10 cellular contexts compared by ENCODE assay signal in genomic region chr15:55589297-55589696, GRCh38. TPM values are rescaled to one million over a fixed set of nuclear protein-coding genes. Genes with fewer than 3 reads are reported as not detected.
DNase-seq lines count a peak whose midpoint lies in the region; ATAC-seq and TF ChIP-seq lines count a peak whose summit lies in the region.
"Had no signal": no experiment of that assay in that cellular context is flagged by ENCODE, and none has a peak within 500 bp of the region (broad histone marks: within the 10 kb centered on the region; RNA-seq: fewer than 3 reads in every experiment).

No MANE protein-coding gene starts in this region.

- no peak overlapping the region for H3K9ac ChIP-seq in adipocyte (ENCODE audit: low read length)

- POLR2A ChIA-PET in naive thymus-derived CD4-positive, alpha-beta T cell (lab: Charles Lee): no interaction called here
- POLR2A ChIA-PET in HEK293T (lab: Yijun Ruan, JAX): no interaction called here

- intact Hi-C loops in naive thymus-derived CD4-positive, alpha-beta T cell (cut with micrococcal nuclease): no loop called here
- intact Hi-C loops in vagina (cut with DNase I): no loop called here

- no peak overlapping the region for H3K27ac ChIP-seq in naive thymus-derived CD4-positive, alpha-beta T cell (ENCODE audit: low read depth, low read length)
- no peak overlapping the region for H3K27ac ChIP-seq in vagina

- no peak for DNase-seq in stimulated activated naive CD8-positive, alpha-beta T cell treated with anti-CD3 and anti-CD28 coated beads, Interleukin-15, Interleukin-2, amounts not matched to agents 100 U/mL and 50 U/mL, for 24 hours
- DNase-seq in adipocyte (ENCODE audit: low read depth) (peak; percentile 32), vagina (ENCODE audit: extremely low spot score in 2 of 2) (no peak), HEK293T (ENCODE audit: extremely low spot score) (no peak), NCI-H510A (lab: John Stamatoyannopoulos, UW) (no peak)
- no peak for DNase-seq in naive thymus-derived CD4-positive, alpha-beta T cell
- DNase-seq: NCI-H2107, SHP77 had no signal

- H3K27me3 Mint-ChIP-seq in stimulated activated naive CD8-positive, alpha-beta T cell treated with anti-CD3 and anti-CD28 coated beads, Interleukin-15, Interleukin-2, amounts not matched to agents 100 ng/mL and 50 ng/mL, for 24 hours: peaks cover 36% of the 10 kb centered on the region
- H3K27me3 Mint-ChIP-seq in naive thymus-derived CD4-positive, alpha-beta T cell: peaks cover 33 to 46% (median 38%) of the 10 kb centered on the region in 5 donors

- peaks cover 4% of the 10 kb centered on the region for H3K4me1 Mint-ChIP-seq in stimulated activated naive CD8-positive, alpha-beta T cell treated with anti-CD3 and anti-CD28 coated beads, Interleukin-15, Interleukin-2, amounts not matched to agents 100 ng/mL and 50 ng/mL, for 24 hours (ENCODE audit: low read depth)
- peaks cover 0 to 5% (median 4%) of the 10 kb centered on the region in 7 donors for H3K4me1 Mint-ChIP-seq in naive thymus-derived CD4-positive, alpha-beta T cell

- no peak overlapping the region for H3K27ac Mint-ChIP-seq in stimulated activated naive CD8-positive, alpha-beta T cell treated with anti-CD3 and anti-CD28 coated beads, Interleukin-15, Interleukin-2, amounts not matched to agents 100 ng/mL and 50 ng/mL, for 24 hours
- H3K27ac Mint-ChIP-seq in naive thymus-derived CD4-positive, alpha-beta T cell: no peak overlapping the region

- TF ChIP-seq CTCF in vagina (IDR thresholded peaks at IDR 0.05): no peak

- ATAC-seq in stimulated activated naive CD8-positive, alpha-beta T cell treated with anti-CD3 and anti-CD28 coated beads, Interleukin-15, Interleukin-2, amounts not matched to agents 100 U/mL and 50 U/mL, for 24 hours: no peak
- ATAC-seq in naive thymus-derived CD4-positive, alpha-beta T cell: no peak
- ATAC-seq in HG02571 (IDR thresholded peaks at IDR 0.05; ENCODE audit: unreplicated experiment): no peak

- H3K4me1 ChIP-seq in adipocyte (ENCODE audit: control insufficient read depth, insufficient read depth, low read length): peaks cover 15% of the 10 kb centered on the region
- no peaks in the 10 kb centered on the region for H3K4me1 ChIP-seq in naive thymus-derived CD4-positive, alpha-beta T cell (ENCODE audit: control insufficient read depth in 2 of 2, insufficient read depth in 2 of 2, low read length in 2 of 2)
- peaks cover 11% of the 10 kb centered on the region for H3K4me1 ChIP-seq in vagina

- H3K9me3 ChIP-seq in adipocyte (ENCODE audit: control insufficient read depth, low read length): no peaks in the 10 kb centered on the region
- no peaks in the 10 kb centered on the region for H3K9me3 ChIP-seq in naive thymus-derived CD4-positive, alpha-beta T cell (ENCODE audit: control insufficient read depth in 2 of 3, low read length in 3 of 3)
- no peaks in the 10 kb centered on the region for H3K9me3 ChIP-seq in vagina

- CTCF ChIA-PET in naive thymus-derived CD4-positive, alpha-beta T cell (lab: Charles Lee): interaction anchor here (0.7 kb wide), 1 partner anchor 158 kb away, joined by 3 read pairs; no protein-coding TSS in a partner anchor
- CTCF ChIA-PET in HEK293T (lab: Yijun Ruan, JAX): no interaction called here

- H3K36me3 Mint-ChIP-seq in stimulated activated naive CD8-positive, alpha-beta T cell treated with anti-CD3 and anti-CD28 coated beads, Interleukin-15, Interleukin-2, amounts not matched to agents 100 ng/mL and 50 ng/mL, for 24 hours (ENCODE audit: low read depth): no peaks in the 10 kb centered on the region
- peaks cover 0 to 5% (median 0%) of the 10 kb centered on the region in 5 donors for H3K36me3 Mint-ChIP-seq in naive thymus-derived CD4-positive, alpha-beta T cell

- H3K4me3 ChIP-seq in adipocyte (ENCODE audit: low read length) (peak overlapping the region; percentile 90), vagina (peak overlapping the region; percentile 66 to 73)
- H3K4me3 ChIP-seq in naive thymus-derived CD4-positive, alpha-beta T cell (ENCODE audit: low read length): no peak overlapping the region

- H3K9me3 Mint-ChIP-seq in stimulated activated naive CD8-positive, alpha-beta T cell treated with anti-CD3 and anti-CD28 coated beads, Interleukin-15, Interleukin-2, amounts not matched to agents 100 ng/mL and 50 ng/mL, for 24 hours: peaks cover 3% of the 10 kb centered on the region
- peaks cover 0 to 7% (median 0%) of the 10 kb centered on the region in 11 donors for H3K9me3 Mint-ChIP-seq in naive thymus-derived CD4-positive, alpha-beta T cell

- H3K4me3 Mint-ChIP-seq in stimulated activated naive CD8-positive, alpha-beta T cell treated with anti-CD3 and anti-CD28 coated beads, Interleukin-15, Interleukin-2, amounts not matched to agents 100 ng/mL and 50 ng/mL, for 24 hours: peak overlapping the region; percentile 57
- peak overlapping the region; percentile 59 to 83 (median 70) for H3K4me3 Mint-ChIP-seq in naive thymus-derived CD4-positive, alpha-beta T cell

- H3K36me3 ChIP-seq in adipocyte (ENCODE audit: control insufficient read depth, insufficient read depth, low read length, severe bottlenecking) (no peaks in the 10 kb centered on the region), vagina (no peaks in the 10 kb centered on the region)
- H3K36me3 ChIP-seq in naive thymus-derived CD4-positive, alpha-beta T cell (ENCODE audit: control insufficient read depth in 2 of 3, insufficient read depth in 3 of 3, low read length in 3 of 3): no peaks in the 10 kb centered on the region

- no peak for TF ChIP-seq POLR2A in vagina (IDR thresholded peaks at IDR 0.05)

- H3K27me3 ChIP-seq in adipocyte (replicated peaks; ENCODE audit: control insufficient read depth, insufficient read depth, low read length): no peaks in the 10 kb centered on the region
- H3K27me3 ChIP-seq in naive thymus-derived CD4-positive, alpha-beta T cell (ENCODE audit: control insufficient read depth in 2 of 2, insufficient read depth in 2 of 2, low read length in 2 of 2): peaks cover 4 to 19% of the 10 kb centered on the region in 2 donors
- H3K27me3 ChIP-seq in vagina: no peaks in the 10 kb centered on the region

TF ChIP-seq in HEK293T, 16 proteins besides CTCF, POLR2A, EP300 and RAD21:
- TF ChIP-seq LEF1 (IDR thresholded peaks at IDR 0.05; ENCODE audit: borderline replicate concordance) (no peak), CTBP1 (IDR thresholded peaks at IDR 0.05; ENCODE audit: borderline replicate concordance) (no peak), ZNF384 (IDR thresholded peaks at IDR 0.05) (no peak), FOXM1 (IDR thresholded peaks at IDR 0.05; ENCODE audit: borderline replicate concordance) (no peak), TARDBP (IDR thresholded peaks at IDR 0.05) (no peak), FOXA1 (IDR thresholded peaks at IDR 0.05) (no peak), BHLHE40 (IDR thresholded peaks at IDR 0.05; ENCODE audit: borderline replicate concordance) (no peak), ELF4 (IDR thresholded peaks at IDR 0.05) (no peak), HDGF (IDR thresholded peaks at IDR 0.05; ENCODE audit: borderline replicate concordance) (no peak), NFRKB (IDR thresholded peaks at IDR 0.05) (no peak), FOXK2 (IDR thresholded peaks at IDR 0.05) (no peak), SUZ12 (IDR thresholded peaks at IDR 0.05) (no peak), PKNOX1 (IDR thresholded peaks at IDR 0.05) (no peak), ARNT (IDR thresholded peaks at IDR 0.05) (no peak), SP1 (IDR thresholded peaks at IDR 0.05) (no peak), L3MBTL2 (conservative IDR thresholded peaks at IDR 0.05) (no peak)

RNA-seq across cellular contexts. Expression of gene PYGO1, which starts 1.2 kb away (rescaled TPM):
- total RNA-seq in naive thymus-derived CD4-positive, alpha-beta T cell: not detected
- not detected for polyA plus RNA-seq in naive thymus-derived CD4-positive, alpha-beta T cell
- 4.4 TPM for total RNA-seq in vagina
